8 cellular contexts compared by ENCODE assay signal in genomic region chr13:40920826-40921225, GRCh38.
A peak's percentile ranks its signal among the peaks of the same experiment; 100 is the strongest.
DNase-seq lines count a peak whose midpoint lies in the region; ATAC-seq lines count a peak whose summit lies in the region.

No MANE protein-coding gene starts in this region.

- H3K9me3 ChIP-seq in thymus (ENCODE audit: control insufficient read depth), result no peaks in the 10 kb centered on the region

- peak overlapping the region; percentile 78 for H3K4me3 ChIP-seq in thymus (ENCODE audit: low read length)

- no peaks in the 10 kb centered on the region for H3K27me3 Mint-ChIP-seq in activated CD4-positive, alpha-beta T cell treated with anti-CD3 and anti-CD28 coated beads, Interleukin-2, amount 10 ng/mL, durations not matched to agents 7 days and 5 days

- H3K27ac ChIP-seq in angular gyrus (ENCODE audit: low read depth, low read length) (peak overlapping the region; percentile 88), layer of hippocampus (ENCODE audit: low read depth, low read length) (peak overlapping the region; percentile 83), thymus (ENCODE audit: low read depth) (no peak overlapping the region)

- no peaks in the 10 kb centered on the region for H3K36me3 ChIP-seq in thymus (ENCODE audit: control insufficient read depth, insufficient read depth)

- H3K36me3 Mint-ChIP-seq in activated CD4-positive, alpha-beta T cell treated with anti-CD3 and anti-CD28 coated beads, Interleukin-2, amount 10 ng/mL, durations not matched to agents 7 days and 5 days (ENCODE audit: low read depth), result peaks cover 10% of the 10 kb centered on the region

- H3K4me1 ChIP-seq in thymus (ENCODE audit: control insufficient read depth, insufficient read depth, low read length), result no peaks in the 10 kb centered on the region

- DNase-seq in activated CD4-positive, alpha-beta T cell treated with anti-CD3 and anti-CD28 coated beads, Interleukin-2, amount 10 ng/mL, durations not matched to agents 7 days and 5 days, result no peak
- DNase-seq in activated CD4-positive, alpha-beta T cell treated with anti-CD3 and anti-CD28 coated beads, Interleukin-2, amount 50 U/mL, for 1 hour, result no peak
- no peak for DNase-seq in hippocampal formation (lab: John Stamatoyannopoulos, UW)
- DNase-seq in ecto neural progenitor cell (ENCODE audit: low spot score), result no peak

- POLR2A ChIA-PET in activated CD4-positive, alpha-beta T cell treated with anti-CD3 and anti-CD28 coated beads, Interleukin-2, amount 10 ng/mL, durations not matched to agents 7 days and 5 days (lab: Charles Lee), result no interaction called here

- peak overlapping the region; percentile 92 for H3K27ac Mint-ChIP-seq in activated CD4-positive, alpha-beta T cell treated with anti-CD3 and anti-CD28 coated beads, Interleukin-2, amount 10 ng/mL, durations not matched to agents 7 days and 5 days

- CTCF ChIA-PET in activated CD4-positive, alpha-beta T cell treated with anti-CD3 and anti-CD28 coated beads, Interleukin-2, amount 10 ng/mL, durations not matched to agents 7 days and 5 days (lab: Charles Lee), result interaction anchor here (0.8 to 1.7 kb wide), 5 partner anchors 9 to 272 kb away, joined by 3 to 6 read pairs (median 3); partner anchors contain the start of genes ELF1 and WBP4

- H3K4me3 Mint-ChIP-seq in activated CD4-positive, alpha-beta T cell treated with anti-CD3 and anti-CD28 coated beads, Interleukin-2, amount 10 ng/mL, durations not matched to agents 7 days and 5 days, result peak overlapping the region; percentile 90

- WGBS in thymus, result 38% methylated on average over 5 of the region's 5 CpGs

- peaks cover 26% of the 10 kb centered on the region for H3K4me1 Mint-ChIP-seq in activated CD4-positive, alpha-beta T cell treated with anti-CD3 and anti-CD28 coated beads, Interleukin-2, amount 10 ng/mL, durations not matched to agents 7 days and 5 days

- H3K27me3 ChIP-seq in layer of hippocampus (ENCODE audit: control insufficient read depth, insufficient read depth, low read length) (no peaks in the 10 kb centered on the region), thymus (ENCODE audit: control insufficient read depth, insufficient read depth) (no peaks in the 10 kb centered on the region)

- no peak for ATAC-seq in GM18858 (IDR thresholded peaks at IDR 0.05; ENCODE audit: unreplicated experiment)

- H3K9me3 Mint-ChIP-seq in activated CD4-positive, alpha-beta T cell treated with anti-CD3 and anti-CD28 coated beads, Interleukin-2, amount 10 ng/mL, durations not matched to agents 7 days and 5 days, result no peaks in the 10 kb centered on the region
